11 cellular contexts compared by ENCODE assay signal in the genomic region with DNA sequence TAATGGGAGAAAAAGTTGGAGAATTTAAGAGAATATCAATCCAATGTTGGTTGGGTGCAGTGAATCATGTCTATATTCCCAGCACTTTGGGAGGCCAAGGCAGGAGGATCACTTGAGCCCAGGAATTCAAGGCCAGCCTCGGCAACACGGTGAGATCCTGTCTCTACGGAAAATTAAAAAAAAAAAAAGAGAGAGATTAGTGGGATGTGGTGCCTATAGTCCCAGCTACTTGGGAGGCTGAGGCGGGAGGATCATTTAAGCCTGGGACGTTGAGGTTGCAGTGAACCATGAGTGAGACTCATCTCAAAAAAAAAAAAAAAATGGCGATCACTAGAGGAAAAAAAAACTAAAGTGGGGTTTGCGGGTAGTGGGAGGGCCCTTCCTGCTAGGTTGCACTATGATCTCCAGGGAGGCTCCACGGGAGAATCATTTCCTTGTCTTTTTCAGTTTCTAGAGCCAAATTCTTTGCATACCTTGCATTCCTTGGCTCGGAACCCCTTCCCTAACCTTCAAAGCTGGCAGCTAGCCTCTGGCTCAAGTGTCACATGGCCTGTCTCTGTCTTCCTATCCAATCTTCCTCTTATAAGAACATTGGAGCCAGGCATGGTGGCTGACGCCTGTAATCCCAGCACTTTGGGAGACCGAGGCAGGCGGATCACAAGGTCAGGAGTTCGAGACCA. TPM values are rescaled to one million over a fixed set of nuclear protein-coding genes. Genes with fewer than 3 reads are reported as not detected.
DNase-seq lines count a peak whose midpoint lies in the region; ATAC-seq, FAIRE-seq and TF ChIP-seq lines count a peak whose summit lies in the region.
"Had no signal": no experiment of that assay in that cellular context is flagged by ENCODE, and none has a peak within 500 bp of the region (broad histone marks: within the 10 kb centered on the region; RNA-seq: fewer than 3 reads in every experiment).

No MANE protein-coding gene starts in this region.

- H3K9ac ChIP-seq in mammary epithelial cell (ENCODE audit: insufficient read depth, low read length) (no peak overlapping the region), kidney (ENCODE audit: low read length in 2 of 2) (no peak overlapping the region)

- CTCF ChIA-PET in mammary epithelial cell (lab: Charles Lee; ENCODE audit: low non-redundant PET) = interaction anchor here (0.8 kb wide), 1 partner anchor 176 kb away, joined by 11 read pairs; no protein-coding TSS in a partner anchor
- CTCF ChIA-PET in activated CD8-positive, alpha-beta T cell treated with anti-CD3 and anti-CD28 coated beads for 36 hours (lab: Charles Lee) = no interaction called here

- no peak overlapping the region for H2AFZ ChIP-seq in mammary epithelial cell (ENCODE audit: low read depth, low read length)

- no peaks in the 10 kb centered on the region for H3K79me2 ChIP-seq in mammary epithelial cell (ENCODE audit: insufficient read depth, low read length)

- H3K36me3 ChIP-seq in mammary epithelial cell (ENCODE audit: insufficient read depth, low read length) (peaks cover 8% of the 10 kb centered on the region), kidney (ENCODE audit: control insufficient read depth in 1 of 2, insufficient read depth in 2 of 2, low read length in 2 of 2) (no peaks in the 10 kb centered on the region)

- no peaks in the 10 kb centered on the region for H3K27me3 Mint-ChIP-seq in activated T-cell treated with anti-CD3 and anti-CD28 coated beads, Interleukin-2, amount 50 U/mL, for 24 hours
- no peaks in the 10 kb centered on the region for H3K27me3 Mint-ChIP-seq in activated T-cell treated with anti-CD3 and anti-CD28 coated beads, Interleukin-2, amount 50 U/mL, for 72 hours (ENCODE audit: low read depth)
- H3K27me3 Mint-ChIP-seq in activated CD8-positive, alpha-beta T cell treated with anti-CD3 and anti-CD28 coated beads for 36 hours = no peaks in the 10 kb centered on the region

- no peaks in the 10 kb centered on the region for H3K27me3 ChIP-seq in mammary epithelial cell (ENCODE audit: insufficient read depth, low read length)

- no peak for ATAC-seq in activated T-cell treated with anti-CD3 and anti-CD28 coated beads, Interleukin-2, amount 50 U/mL, for 72 hours (replicated peaks in 1 of 2)
- ATAC-seq in activated CD8-positive, alpha-beta T cell treated with anti-CD3 and anti-CD28 coated beads for 36 hours = no peak

- H3K4me1 ChIP-seq in mammary epithelial cell (ENCODE audit: insufficient read depth, low read length) (peaks cover 6% of the 10 kb centered on the region), kidney (ENCODE audit: control insufficient read depth in 1 of 2, insufficient read depth in 1 of 2, low read depth in 1 of 2, low read length in 2 of 2) (no peaks in the 10 kb centered on the region)

- no peak overlapping the region for H3K4me2 ChIP-seq in mammary epithelial cell (ENCODE audit: insufficient read depth, low read depth, low read length)

- peak overlapping the region; percentile 13 for H3K27ac ChIP-seq in mammary epithelial cell (ENCODE audit: insufficient read depth, low read depth, low read length)
- no peak overlapping the region for H3K27ac ChIP-seq in kidney (ENCODE audit: low read depth in 2 of 2, low read length in 2 of 2)

- POLR2A ChIA-PET in activated CD8-positive, alpha-beta T cell treated with anti-CD3 and anti-CD28 coated beads for 36 hours (lab: Charles Lee) = interaction anchor here (1.5 kb wide), 1 partner anchor 19 kb away, joined by 3 read pairs; no protein-coding TSS in a partner anchor

- H3K4me3 ChIP-seq in mammary epithelial cell (replicated peaks in 1 of 3; ENCODE audit: insufficient read depth in 1 of 3, low read depth in 2 of 3, low read length in 3 of 3) (no peak overlapping the region), kidney (ENCODE audit: low read length in 2 of 2) (no peak overlapping the region)

- BruUV-seq in mammary epithelial cell (replicated peaks; lab: Mats Ljungman, UMichigan) = no TSS peak

- dilution Hi-C loops in mammary epithelial cell (cut with HindIII; ENCODE audit: low sequenced_read_pairs) = no loop called here

- H3K36me3 Mint-ChIP-seq in activated T-cell treated with anti-CD3 and anti-CD28 coated beads, Interleukin-2, amount 50 U/mL, for 24 hours (ENCODE audit: low read depth) = no peaks in the 10 kb centered on the region
- H3K36me3 Mint-ChIP-seq in activated T-cell treated with anti-CD3 and anti-CD28 coated beads, Interleukin-2, amount 50 U/mL, for 72 hours (ENCODE audit: insufficient read depth in 2 of 2) = no peaks in the 10 kb centered on the region
- H3K36me3 Mint-ChIP-seq in activated CD8-positive, alpha-beta T cell treated with anti-CD3 and anti-CD28 coated beads for 36 hours (ENCODE audit: low read depth) = no peaks in the 10 kb centered on the region

- no peaks in the 10 kb centered on the region for H3K9me3 Mint-ChIP-seq in activated T-cell treated with anti-CD3 and anti-CD28 coated beads, Interleukin-2, amount 50 U/mL, for 24 hours
- H3K9me3 Mint-ChIP-seq in activated T-cell treated with anti-CD3 and anti-CD28 coated beads, Interleukin-2, amount 50 U/mL, for 72 hours = no peaks in the 10 kb centered on the region
- H3K9me3 Mint-ChIP-seq in activated CD8-positive, alpha-beta T cell treated with anti-CD3 and anti-CD28 coated beads for 36 hours = no peaks in the 10 kb centered on the region

- TF ChIP-seq CTCF in mammary epithelial cell (conservative IDR thresholded peaks at IDR 0.05 in 1 of 2, IDR thresholded peaks at IDR 0.05 in 1 of 2; ENCODE audit: extremely low read depth in 1 of 2, insufficient read depth in 1 of 2, low read depth in 1 of 2, low read length in 2 of 2) = no peak
- TF ChIP-seq CTCF in kidney (IDR thresholded peaks at IDR 0.05; ENCODE audit: borderline replicate concordance, extremely low read depth, insufficient read depth) = no peak
- no peak for TF ChIP-seq CTCF in activated CD8-positive, alpha-beta T cell treated with anti-CD3 and anti-CD28 coated beads for 36 hours (IDR thresholded peaks at IDR 0.05)

- no peaks in the 10 kb centered on the region for H3K9me3 ChIP-seq in mammary epithelial cell (replicated peaks; ENCODE audit: insufficient read depth, low read length)
- no peaks in the 10 kb centered on the region for H3K9me3 ChIP-seq in kidney (ENCODE audit: control insufficient read depth in 1 of 2, low read length in 2 of 2)

- no peak overlapping the region for H3K4me3 Mint-ChIP-seq in activated T-cell treated with anti-CD3 and anti-CD28 coated beads, Interleukin-2, amount 50 U/mL, for 24 hours
- H3K4me3 Mint-ChIP-seq in activated T-cell treated with anti-CD3 and anti-CD28 coated beads, Interleukin-2, amount 50 U/mL, for 72 hours = peak overlapping the region in 1 of 2 donors; percentile 41
- H3K4me3 Mint-ChIP-seq in activated CD8-positive, alpha-beta T cell treated with anti-CD3 and anti-CD28 coated beads for 36 hours = no peak overlapping the region

- DNase-seq in activated T-cell treated with anti-CD3 and anti-CD28 coated beads, Interleukin-2, amount 50 U/mL, for 24 hours = no peak
- DNase-seq in activated T-cell treated with anti-CD3 and anti-CD28 coated beads, Interleukin-2, amount 50 U/mL, for 72 hours = no peak
- DNase-seq in mammary epithelial cell = peak; percentile 53
- DNase-seq in kidney = peak; percentile 83
- peak; percentile 87 for DNase-seq in urothelium cell line (ENCODE audit: low spot score)
- DNase-seq in NCI-H146 treated with DMSO at 0.1 percent for 48 hours (lab: John Stamatoyannopoulos, UW; ENCODE audit: unreplicated experiment) = no peak
- DNase-seq in activated CD8-positive, alpha-beta T cell treated with anti-CD3 and anti-CD28 coated beads for 36 hours = no peak
- DNase-seq in T-helper 1 cell = no peak
- DNase-seq: AML-193; stimulated activated CD8-positive, alpha-beta memory T cell treated with anti-CD3 and anti-CD28 coated beads, Interleukin-4, amount 100 ng/mL, for 48 hours had no signal

- 36% methylated on average over 10 of the region's 13 CpGs for WGBS in mammary epithelial cell (ENCODE audit: low coverage, missing lambda C conversion rate)

- in situ Hi-C loops in mammary epithelial cell (cut with MboI; ENCODE audit: low sequenced_read_pairs in 2 of 2) = no loop called here

- H3K27ac Mint-ChIP-seq in activated T-cell treated with anti-CD3 and anti-CD28 coated beads, Interleukin-2, amount 50 U/mL, for 24 hours = peak overlapping the region; percentile 66
- H3K27ac Mint-ChIP-seq in activated T-cell treated with anti-CD3 and anti-CD28 coated beads, Interleukin-2, amount 50 U/mL, for 72 hours = no peak overlapping the region
- no peak overlapping the region for H3K27ac Mint-ChIP-seq in activated CD8-positive, alpha-beta T cell treated with anti-CD3 and anti-CD28 coated beads for 36 hours

- FAIRE-seq in kidney (lab: Jason Lieb, UNC) (no peak), urothelium cell line (lab: Jason Lieb, UNC) (no peak)

- no peaks in the 10 kb centered on the region for H4K20me1 ChIP-seq in mammary epithelial cell (ENCODE audit: insufficient read depth, low read length)

- H3K4me1 Mint-ChIP-seq in activated T-cell treated with anti-CD3 and anti-CD28 coated beads, Interleukin-2, amount 50 U/mL, for 24 hours (ENCODE audit: low read depth) = peaks cover 12% of the 10 kb centered on the region
- peaks cover 33% of the 10 kb centered on the region for H3K4me1 Mint-ChIP-seq in activated T-cell treated with anti-CD3 and anti-CD28 coated beads, Interleukin-2, amount 50 U/mL, for 72 hours (ENCODE audit: low read depth)
- H3K4me1 Mint-ChIP-seq in activated CD8-positive, alpha-beta T cell treated with anti-CD3 and anti-CD28 coated beads for 36 hours (ENCODE audit: low read depth) = no peaks in the 10 kb centered on the region

- intact Hi-C loops in mammary epithelial cell (cut with micrococcal nuclease) (no loop called here), kidney (cut with DNase I) (no loop called here)
- intact Hi-C loops in activated CD8-positive, alpha-beta T cell treated with anti-CD3 and anti-CD28 coated beads for 36 hours (cut with micrococcal nuclease) = no loop called here

RNA-seq across cellular contexts. Expression of a gene that starts 5.8 kb away (rescaled TPM):
- 10 to 100 TPM; 20.4 to 23.2 TPM for total RNA-seq in activated T-cell treated with anti-CD3 and anti-CD28 coated beads, Interleukin-2, amount 50 U/mL, for 72 hours
- total RNA-seq in mammary epithelial cell (10 to 100 TPM; 17.7 to 26.3 TPM), kidney (19.0 TPM)
- polyA plus RNA-seq in mammary epithelial cell (17.4 TPM), kidney (ENCODE audit: insufficient read depth, low read depth, low replicate concordance) (16.7 TPM)
- 31.9 TPM for polyA minus RNA-seq in mammary epithelial cell
- 10 to 100 TPM; 23.2 to 25.6 TPM for total RNA-seq in activated CD8-positive, alpha-beta T cell treated with anti-CD3 and anti-CD28 coated beads for 36 hours

RNA-seq across cellular contexts. Expression of a gene that starts 28.7 kb away (rescaled TPM):
- 10 to 100 TPM; 22.7 to 32.0 TPM for total RNA-seq in activated T-cell treated with anti-CD3 and anti-CD28 coated beads, Interleukin-2, amount 50 U/mL, for 72 hours
- total RNA-seq in mammary epithelial cell (100 to 1,000 TPM in 1 of 2 donors, 10 to 100 TPM in 1; 75.8 to 254 TPM), kidney (32.4 TPM)
- polyA plus RNA-seq in mammary epithelial cell (77.1 TPM), kidney (ENCODE audit: insufficient read depth, low read depth, low replicate concordance) (21.4 TPM)
- polyA minus RNA-seq in mammary epithelial cell = 84.7 TPM
- total RNA-seq in activated CD8-positive, alpha-beta T cell treated with anti-CD3 and anti-CD28 coated beads for 36 hours = 1 to 10 TPM; 4.6 to 5.8 TPM

RNA-seq across cellular contexts. Expression of a gene that starts 30.3 kb away (rescaled TPM):
- 1 to 10 TPM; 3.4 to 4.9 TPM for total RNA-seq in activated T-cell treated with anti-CD3 and anti-CD28 coated beads, Interleukin-2, amount 50 U/mL, for 72 hours
- total RNA-seq in mammary epithelial cell = 10 to 100 TPM; 11.7 to 16.9 TPM
- polyA plus RNA-seq in mammary epithelial cell = 15.0 TPM
- polyA minus RNA-seq in mammary epithelial cell = 12.6 TPM
- total RNA-seq in kidney = 3.9 TPM
- 2.4 TPM for polyA plus RNA-seq in kidney (ENCODE audit: insufficient read depth, low read depth, low replicate concordance)
- total RNA-seq in activated CD8-positive, alpha-beta T cell treated with anti-CD3 and anti-CD28 coated beads for 36 hours = 10 to 100 TPM in 1 of 2 experiments, 1 to 10 TPM in 1; 9.8 to 11.6 TPM

RNA-seq across cellular contexts. Expression of a gene that starts 35.6 kb away (rescaled TPM):
- under 1 TPM; 0.22 to 0.42 TPM for total RNA-seq in activated T-cell treated with anti-CD3 and anti-CD28 coated beads, Interleukin-2, amount 50 U/mL, for 72 hours
- total RNA-seq in mammary epithelial cell (10 to 100 TPM; 39.3 to 56.5 TPM), kidney (3.3 TPM)
- polyA plus RNA-seq in mammary epithelial cell (14.8 TPM), kidney (ENCODE audit: insufficient read depth, low read depth, low replicate concordance) (4.5 TPM)
- polyA minus RNA-seq in mammary epithelial cell = 8.4 TPM
- total RNA-seq in activated CD8-positive, alpha-beta T cell treated with anti-CD3 and anti-CD28 coated beads for 36 hours = not detected
- total RNA-seq: activated CD8-positive, alpha-beta memory T cell treated with anti-CD3 and anti-CD28 coated beads for 36 hours had no signal

RNA-seq across cellular contexts. Expression of a gene that starts 47.5 kb away (rescaled TPM):
- total RNA-seq in activated T-cell treated with anti-CD3 and anti-CD28 coated beads, Interleukin-2, amount 50 U/mL, for 72 hours = 10 to 100 TPM; 71.0 to 73.9 TPM
- total RNA-seq in mammary epithelial cell (100 to 1,000 TPM in 1 of 2 donors, 10 to 100 TPM in 1; 81.9 to 316 TPM), kidney (60.8 TPM)
- polyA plus RNA-seq in mammary epithelial cell (224 TPM), kidney (ENCODE audit: insufficient read depth, low read depth, low replicate concordance) (107 TPM)
- 242 TPM for polyA minus RNA-seq in mammary epithelial cell
- 10 to 100 TPM; 41.6 to 46.5 TPM for total RNA-seq in activated CD8-positive, alpha-beta T cell treated with anti-CD3 and anti-CD28 coated beads for 36 hours

Comparison
In these comparisons a context has a peak if more than half of its experiments do, and no peak if none do; other contexts are left out.
1. DNase-seq: peak in mammary epithelial cell (single experiment), kidney (single experiment) and urothelium cell line (single experiment); none in activated T-cell treated with anti-CD3 and anti-CD28 coated beads, Interleukin-2, amount 50 U/mL, for 24 hours (single experiment), activated T-cell treated with anti-CD3 and anti-CD28 coated beads, Interleukin-2, amount 50 U/mL, for 72 hours (0 of 2), NCI-H146 treated with DMSO at 0.1 percent for 48 hours (single experiment), activated CD8-positive, alpha-beta T cell treated with anti-CD3 and anti-CD28 coated beads for 36 hours (single experiment) and T-helper 1 cell (0 of 5).